ENCODE assay signal across 7 cellular contexts in the genomic region with DNA sequence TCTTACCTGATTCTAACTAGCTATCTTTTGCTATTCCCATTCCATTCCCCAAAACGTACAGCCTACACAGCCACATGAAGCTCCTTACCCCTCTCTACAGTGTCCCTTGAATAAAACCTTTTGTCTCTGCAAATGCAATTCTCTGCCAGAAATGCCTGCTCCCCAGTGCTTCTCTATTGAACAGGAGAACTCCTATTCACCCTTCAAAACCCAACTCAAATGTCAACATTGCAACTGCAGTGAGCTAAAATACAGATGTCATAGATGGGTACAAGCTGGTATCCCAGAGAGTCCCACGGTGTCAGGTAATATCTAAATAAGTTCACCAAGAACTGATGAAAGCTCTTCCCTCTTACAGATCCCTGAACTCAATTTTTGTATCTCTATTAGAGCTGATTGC.
"Had no signal": no experiment of that assay in that cellular context is flagged by ENCODE, and none has a peak within 500 bp of the region (broad histone marks: within the 10 kb centered on the region; RNA-seq: fewer than 3 reads in every experiment).

No MANE protein-coding gene starts in this region.

- H3K4me1 Mint-ChIP-seq: IgD-negative memory B cell had no signal

- DNase-seq: IMR-90, KBM-7, KG1 had no signal

- H3K27ac Mint-ChIP-seq: IgD-negative memory B cell had no signal

- H3K4me3 ChIP-seq: K562 had no signal

- ATAC-seq: HepG2, K562 had no signal

- H3K4me3 Mint-ChIP-seq: IgD-negative memory B cell had no signal

- H3K27ac ChIP-seq: HL-60 had no signal

- H3K27me3 Mint-ChIP-seq: IgD-negative memory B cell had no signal

- H3K36me3 Mint-ChIP-seq: IgD-negative memory B cell had no signal
